Comparison of ENCODE assay signal across 18 cellular contexts in the genomic region with DNA sequence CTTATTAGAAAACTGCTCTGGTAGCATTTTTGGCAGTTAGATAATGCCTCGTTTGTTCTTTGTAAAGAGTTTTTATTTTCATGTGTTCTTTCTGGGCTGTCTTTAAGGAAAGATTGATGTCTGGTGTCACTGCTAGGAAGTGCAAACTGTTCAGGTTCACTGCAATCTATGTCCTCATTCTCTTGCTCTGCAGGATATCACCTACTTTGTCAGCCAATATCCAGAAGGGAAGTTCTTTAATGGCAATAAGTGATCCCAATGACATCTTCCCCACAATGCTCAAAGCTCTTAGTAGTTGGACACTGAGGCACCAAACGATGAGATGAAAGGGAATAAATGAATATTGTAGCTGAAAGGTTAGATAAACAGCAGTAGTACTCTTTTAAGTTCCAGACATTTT.
DNase-seq lines count a peak whose midpoint lies in the region; ATAC-seq and TF ChIP-seq lines count a peak whose summit lies in the region.
"Had no signal": no experiment of that assay in that cellular context is flagged by ENCODE, and none has a peak within 500 bp of the region (broad histone marks: within the 10 kb centered on the region; RNA-seq: fewer than 3 reads in every experiment).

No MANE protein-coding gene starts in this region.

- no peaks in the 10 kb centered on the region for H3K4me1 ChIP-seq in A673 (ENCODE audit: insufficient read depth, low read length, poor library complexity, severe bottlenecking)
- H3K4me1 ChIP-seq: A549, HAP-1 had no signal

- DNase-seq in A673 (ENCODE audit: low spot score): peak; percentile 14
- DNase-seq in NCI-H69 (lab: John Stamatoyannopoulos, UW): peak; percentile 76
- DNase-seq in medulla oblongata (ENCODE audit: extremely low spot score): peak; percentile 16
- peak; percentile 28 for DNase-seq in pons (ENCODE audit: low spot score)
- DNase-seq in RPMI8226: no peak
- no peak for DNase-seq in activated CD8-positive, alpha-beta T cell treated with anti-CD3 and anti-CD28 coated beads for 36 hours
- DNase-seq in glutamatergic neuron: no peak
- DNase-seq: 8988T; C1 segment of cervical spinal cord; Calu3; CD4-positive, alpha-beta memory T cell; COR-L47; DMS53; DMS79 treated with DMSO at 0.1 percent for 48 hours; HFFc6 had no signal

- no peaks in the 10 kb centered on the region for H3K4me1 Mint-ChIP-seq in activated CD8-positive, alpha-beta T cell treated with anti-CD3 and anti-CD28 coated beads for 36 hours (ENCODE audit: low read depth)
- peaks cover 8% of the 10 kb centered on the region for H3K4me1 Mint-ChIP-seq in glutamatergic neuron (ENCODE audit: low read depth, unreplicated experiment)
- H3K4me1 Mint-ChIP-seq: CD4-positive, alpha-beta memory T cell; GM23338 had no signal

- BruUV-seq in A673 (replicated peaks; lab: Mats Ljungman, UMichigan): no TSS peak

- H3K36me3 ChIP-seq in A673 (ENCODE audit: insufficient read depth, low read length, poor library complexity, severe bottlenecking): no peaks in the 10 kb centered on the region
- H3K36me3 ChIP-seq: HAP-1 had no signal

- intact Hi-C loops in A673 (cut with micrococcal nuclease; ENCODE audit: unreplicated experiment): no loop called here
- intact Hi-C loops in activated CD8-positive, alpha-beta T cell treated with anti-CD3 and anti-CD28 coated beads for 36 hours (cut with micrococcal nuclease): no loop called here

- H3K36me3 Mint-ChIP-seq in activated CD8-positive, alpha-beta T cell treated with anti-CD3 and anti-CD28 coated beads for 36 hours (ENCODE audit: low read depth): no peaks in the 10 kb centered on the region
- H3K36me3 Mint-ChIP-seq in glutamatergic neuron (ENCODE audit: unreplicated experiment): no peaks in the 10 kb centered on the region
- H3K36me3 Mint-ChIP-seq: CD4-positive, alpha-beta memory T cell had no signal

- H3K27ac ChIP-seq in A673 (ENCODE audit: low read depth, low read length, poor library complexity, severe bottlenecking): no peak overlapping the region
- H3K27ac ChIP-seq: A549 had no signal

- peaks cover 5% of the 10 kb centered on the region for H3K9me3 Mint-ChIP-seq in activated CD8-positive, alpha-beta T cell treated with anti-CD3 and anti-CD28 coated beads for 36 hours
- no peaks in the 10 kb centered on the region for H3K9me3 Mint-ChIP-seq in glutamatergic neuron (ENCODE audit: unreplicated experiment)
- H3K9me3 Mint-ChIP-seq: GM23338, HFFc6 had no signal

- POLR2A ChIA-PET in A673 (lab: Charles Lee; ENCODE audit: low non-redundant PET): no interaction called here
- POLR2A ChIA-PET in activated CD8-positive, alpha-beta T cell treated with anti-CD3 and anti-CD28 coated beads for 36 hours (lab: Charles Lee): no interaction called here

- no peak overlapping the region for H3K4me3 ChIP-seq in A673 (ENCODE audit: low read depth, low read length, poor library complexity, severe bottlenecking)
- H3K4me3 ChIP-seq: A549, GM23338, HAP-1 had no signal

- H3K27me3 ChIP-seq in A673 (replicated peaks; ENCODE audit: insufficient read depth, low read depth, low read length, poor library complexity): no peaks in the 10 kb centered on the region

- CTCF ChIA-PET in A673 (lab: Charles Lee): no interaction called here
- CTCF ChIA-PET in activated CD8-positive, alpha-beta T cell treated with anti-CD3 and anti-CD28 coated beads for 36 hours (lab: Charles Lee): no interaction called here

- ATAC-seq in activated CD8-positive, alpha-beta T cell treated with anti-CD3 and anti-CD28 coated beads for 36 hours: no peak
- ATAC-seq: A549, GM23338 had no signal

- TF ChIP-seq CTCF in A673 (conservative IDR thresholded peaks at IDR 0.05; ENCODE audit: low read depth, low read length) (no peak), glutamatergic neuron (IDR thresholded peaks at IDR 0.05; ENCODE audit: partially characterized antibody, unreplicated experiment) (no peak)
- no peak for TF ChIP-seq CTCF in activated CD8-positive, alpha-beta T cell treated with anti-CD3 and anti-CD28 coated beads for 36 hours (IDR thresholded peaks at IDR 0.05)

- H3K9me3 ChIP-seq in A673 (ENCODE audit: low read depth, low read length, poor library complexity, severe bottlenecking): no peaks in the 10 kb centered on the region
- H3K9me3 ChIP-seq: A549, HAP-1 had no signal

- no peaks in the 10 kb centered on the region for H3K27me3 Mint-ChIP-seq in activated CD8-positive, alpha-beta T cell treated with anti-CD3 and anti-CD28 coated beads for 36 hours
- peaks cover 2% of the 10 kb centered on the region for H3K27me3 Mint-ChIP-seq in glutamatergic neuron (ENCODE audit: unreplicated experiment)
- H3K27me3 Mint-ChIP-seq: CD4-positive, alpha-beta memory T cell had no signal

- H3K4me3 Mint-ChIP-seq in activated CD8-positive, alpha-beta T cell treated with anti-CD3 and anti-CD28 coated beads for 36 hours: no peak overlapping the region
- H3K4me3 Mint-ChIP-seq in glutamatergic neuron (ENCODE audit: unreplicated experiment): no peak overlapping the region
- H3K4me3 Mint-ChIP-seq: CD4-positive, alpha-beta memory T cell; GM23338; HFFc6 had no signal

- H3K27ac Mint-ChIP-seq in activated CD8-positive, alpha-beta T cell treated with anti-CD3 and anti-CD28 coated beads for 36 hours: no peak overlapping the region
- H3K27ac Mint-ChIP-seq in glutamatergic neuron (ENCODE audit: unreplicated experiment): no peak overlapping the region
- H3K27ac Mint-ChIP-seq: CD4-positive, alpha-beta memory T cell; GM23338; HFFc6 had no signal

Comparison
In these comparisons a context has a peak if more than half of its experiments do, and no peak if none do; other contexts are left out.
1. DNase-seq: peak in A673 (single experiment), NCI-H69 (single experiment), medulla oblongata (single experiment) and pons (single experiment); none in RPMI8226 (single experiment), activated CD8-positive, alpha-beta T cell treated with anti-CD3 and anti-CD28 coated beads for 36 hours (single experiment) and glutamatergic neuron (single experiment).